22 cellular contexts compared by ENCODE assay signal in the genomic region with DNA sequence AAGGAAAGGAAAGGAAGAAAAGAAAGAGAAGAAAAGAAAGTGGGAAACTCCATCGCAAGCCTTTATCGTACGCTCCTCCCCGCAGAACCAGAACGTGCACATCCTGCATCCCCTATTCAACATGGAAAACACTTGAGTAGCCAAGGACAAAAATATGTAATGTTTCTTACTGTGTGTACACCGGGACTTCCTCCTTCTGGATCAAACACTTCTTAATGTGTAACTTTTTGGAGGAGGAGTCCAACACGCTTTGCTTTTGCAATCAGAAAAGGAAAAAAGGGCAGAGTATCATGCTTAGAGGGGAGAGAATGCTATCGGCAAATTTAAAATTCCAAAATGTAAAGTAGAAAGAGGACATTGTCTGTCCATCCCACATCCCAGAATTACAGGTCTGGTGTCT. TPM values are rescaled to one million over a fixed set of nuclear protein-coding genes. Genes with fewer than 3 reads are reported as not detected.
"Had no signal": no experiment of that assay in that cellular context is flagged by ENCODE, and none has a peak within 500 bp of the region (broad histone marks: within the 10 kb centered on the region; RNA-seq: fewer than 3 reads in every experiment).

No MANE protein-coding gene starts in this region.

- H3K4me1 ChIP-seq: colonic mucosa, esophagus muscularis mucosa, stomach, tibial nerve, vagina had no signal

- H3K4me2 ChIP-seq: hepatocyte had no signal

- DNase-seq: activated CD4-positive, alpha-beta T cell treated with anti-CD3 and anti-CD28 coated beads for 1 hour; activated naive CD8-positive, alpha-beta T cell treated with anti-CD3 and anti-CD28 coated beads for 36 hours; activated T-cell treated with anti-CD3 and anti-CD28 coated beads, Interleukin-2, amount 50 U/mL, for 1 hour; glutamatergic neuron; immature natural killer cell; mesenchymal stem cell; nucleus accumbens; posterior cingulate gyrus; stimulated activated CD4-positive, alpha-beta T cell treated with anti-CD3 and anti-CD28 coated beads, Interleukin-2, amount 100 ng/mL, for 24 hours; stomach had no signal

- H2AFZ ChIP-seq: hepatocyte had no signal

- FAIRE-seq: bronchial epithelial cell, frontal cortex, small intestine had no signal

- H3K27ac ChIP-seq: colonic mucosa, esophagus muscularis mucosa, hepatocyte, stomach, suprapubic skin, tibial nerve, vagina had no signal

- H3K27me3 ChIP-seq: colonic mucosa, hepatocyte, suprapubic skin, tibial nerve, vagina had no signal

- ATAC-seq: sciatic nerve; stimulated activated memory B cell treated with anti-CD40 and anti-IgM and Interleukin-4, amounts not matched to agents 10 μg/mL and 1 μg/mL and 100 μg/mL, for 72 hours had no signal

- H3K4me3 ChIP-seq: colonic mucosa, esophagus muscularis mucosa, hepatocyte, stomach, suprapubic skin, tibial nerve, vagina had no signal

- H3K36me3 ChIP-seq: colonic mucosa, esophagus muscularis mucosa, stomach, suprapubic skin, tibial nerve, vagina had no signal

- H3K9me3 ChIP-seq: colonic mucosa, suprapubic skin, vagina had no signal

- H3K79me2 ChIP-seq: hepatocyte had no signal

RNA-seq across cellular contexts. Expression of a gene that starts 24.1 kb away (rescaled TPM):
- total RNA-seq: esophagus muscularis mucosa, frontal cortex, sciatic nerve, vagina had no signal
- polyA plus RNA-seq: neural cell had no signal
